Comparison of ENCODE assay signal across 8 cellular contexts in genomic region chr11:73335204-73335923, GRCh38. TPM values are rescaled to one million over a fixed set of nuclear protein-coding genes. Genes with fewer than 3 reads are reported as not detected.
A peak's percentile ranks its signal among the peaks of the same experiment; 100 is the strongest.
DNase-seq lines count a peak whose midpoint lies in the region; ATAC-seq, FAIRE-seq and TF ChIP-seq lines count a peak whose summit lies in the region.

No MANE protein-coding gene starts in this region.

- peaks cover 17% of the 10 kb centered on the region for H3K4me1 ChIP-seq in mammary epithelial cell (ENCODE audit: insufficient read depth, low read length)

- no peaks in the 10 kb centered on the region for H3K9me3 ChIP-seq in mammary epithelial cell (replicated peaks; ENCODE audit: insufficient read depth, low read length)

- no peak overlapping the region for H2AFZ ChIP-seq in mammary epithelial cell (ENCODE audit: low read depth, low read length)

- WGBS in mammary epithelial cell (ENCODE audit: low coverage, missing lambda C conversion rate): 21% methylated on average over 4 of the region's 4 CpGs

- DNase-seq in GM18507 (ENCODE audit: extremely low spot score, insufficient read length, low read depth) (peak; percentile 75), NCI-H2227 (lab: John Stamatoyannopoulos, UW; ENCODE audit: unreplicated experiment) (peak; percentile 90), mammary epithelial cell (peak; percentile 55), kidney glomerular epithelial cell (lab: John Stamatoyannopoulos, UW) (peak; percentile 78)
- peak; percentile 50 to 72 for DNase-seq in stimulated activated CD4-positive, alpha-beta T cell treated with anti-CD3 and anti-CD28 coated beads, Interleukin-1b, Interleukin-23, amount 100 ng/mL, for 1 hour (ENCODE audit: low read depth in 2 of 2)

- peak; percentile 98 for TF ChIP-seq CTCF in 22Rv1 (IDR thresholded peaks at IDR 0.05)
- peak; percentile 99 for TF ChIP-seq CTCF in WI38 (IDR thresholded peaks at IDR 0.05; ENCODE audit: low read depth, low read length)
- TF ChIP-seq CTCF in mammary epithelial cell (conservative IDR thresholded peaks at IDR 0.05 in 1 of 2, IDR thresholded peaks at IDR 0.05 in 1 of 2; ENCODE audit: extremely low read depth in 1 of 2, insufficient read depth in 1 of 2, low read depth in 1 of 2, low read length in 2 of 2): peak; percentile 98 to 99

- H3K27ac ChIP-seq in 22Rv1 (no peak overlapping the region), mammary epithelial cell (ENCODE audit: insufficient read depth, low read depth, low read length) (no peak overlapping the region)

- no peaks in the 10 kb centered on the region for H4K20me1 ChIP-seq in mammary epithelial cell (ENCODE audit: insufficient read depth, low read length)

- H3K27me3 ChIP-seq in mammary epithelial cell (ENCODE audit: insufficient read depth, low read length): no peaks in the 10 kb centered on the region

- intact Hi-C loops in mammary epithelial cell (cut with micrococcal nuclease): loop anchor here (1.0 to 2.0 kb wide), 3 partner anchors 28 to 149 kb away; no protein-coding TSS in a partner anchor

- no peaks in the 10 kb centered on the region for H3K36me3 ChIP-seq in mammary epithelial cell (ENCODE audit: insufficient read depth, low read length)

- H3K79me2 ChIP-seq in mammary epithelial cell (ENCODE audit: insufficient read depth, low read length): peaks cover 46% of the 10 kb centered on the region

- no peak overlapping the region for H3K4me3 ChIP-seq in WI38 (ENCODE audit: low read depth, low read length)
- no peak overlapping the region for H3K4me3 ChIP-seq in mammary epithelial cell (replicated peaks in 1 of 3; ENCODE audit: insufficient read depth in 1 of 3, low read depth in 2 of 3, low read length in 3 of 3)

- CTCF ChIA-PET in mammary epithelial cell (lab: Charles Lee; ENCODE audit: low non-redundant PET): interaction anchor here (0.7 to 1.1 kb wide), 2 partner anchors 28 to 1017 kb away, joined by 6 to 7 read pairs; no protein-coding TSS in a partner anchor

- ATAC-seq in GM18517 (IDR thresholded peaks at IDR 0.05; ENCODE audit: unreplicated experiment): no peak

- H3K9ac ChIP-seq in mammary epithelial cell (ENCODE audit: insufficient read depth, low read length): no peak overlapping the region

- no peak overlapping the region for H3K4me2 ChIP-seq in mammary epithelial cell (ENCODE audit: insufficient read depth, low read depth, low read length)

- FAIRE-seq in GM18507 (lab: Jason Lieb, UNC): peak; percentile 73

- no TSS peak for BruUV-seq in mammary epithelial cell (replicated peaks; lab: Mats Ljungman, UMichigan)

- in situ Hi-C loops in mammary epithelial cell (cut with MboI; ENCODE audit: low sequenced_read_pairs in 2 of 2): loop anchor here in 1 of 2 donors (5.0 kb wide), 1 partner anchor 33 kb away; no protein-coding TSS in a partner anchor

- dilution Hi-C loops in mammary epithelial cell (cut with HindIII; ENCODE audit: low sequenced_read_pairs): loop anchor here (5.0 kb wide), 2 partner anchors 53 to 62 kb away; no protein-coding TSS in a partner anchor

RNA-seq across cellular contexts. Expression of gene ARHGEF17, which starts 27.3 kb away (rescaled TPM):
- 10 to 100 TPM; 19.5 to 25.4 TPM for total RNA-seq in mammary epithelial cell
- polyA plus RNA-seq in mammary epithelial cell: 12.1 TPM
- 17.2 TPM for polyA minus RNA-seq in mammary epithelial cell

RNA-seq across cellular contexts. Expression of gene RELT, which starts 40.8 kb away (rescaled TPM):
- total RNA-seq in mammary epithelial cell: 10 to 100 TPM in 1 of 2 donors, 1 to 10 TPM in 1; 4.5 to 10.2 TPM
- 5.1 TPM for polyA plus RNA-seq in mammary epithelial cell
- 8.6 TPM for polyA minus RNA-seq in mammary epithelial cell
